Comparison of ENCODE assay signal across 8 cellular contexts in the genomic region with DNA sequence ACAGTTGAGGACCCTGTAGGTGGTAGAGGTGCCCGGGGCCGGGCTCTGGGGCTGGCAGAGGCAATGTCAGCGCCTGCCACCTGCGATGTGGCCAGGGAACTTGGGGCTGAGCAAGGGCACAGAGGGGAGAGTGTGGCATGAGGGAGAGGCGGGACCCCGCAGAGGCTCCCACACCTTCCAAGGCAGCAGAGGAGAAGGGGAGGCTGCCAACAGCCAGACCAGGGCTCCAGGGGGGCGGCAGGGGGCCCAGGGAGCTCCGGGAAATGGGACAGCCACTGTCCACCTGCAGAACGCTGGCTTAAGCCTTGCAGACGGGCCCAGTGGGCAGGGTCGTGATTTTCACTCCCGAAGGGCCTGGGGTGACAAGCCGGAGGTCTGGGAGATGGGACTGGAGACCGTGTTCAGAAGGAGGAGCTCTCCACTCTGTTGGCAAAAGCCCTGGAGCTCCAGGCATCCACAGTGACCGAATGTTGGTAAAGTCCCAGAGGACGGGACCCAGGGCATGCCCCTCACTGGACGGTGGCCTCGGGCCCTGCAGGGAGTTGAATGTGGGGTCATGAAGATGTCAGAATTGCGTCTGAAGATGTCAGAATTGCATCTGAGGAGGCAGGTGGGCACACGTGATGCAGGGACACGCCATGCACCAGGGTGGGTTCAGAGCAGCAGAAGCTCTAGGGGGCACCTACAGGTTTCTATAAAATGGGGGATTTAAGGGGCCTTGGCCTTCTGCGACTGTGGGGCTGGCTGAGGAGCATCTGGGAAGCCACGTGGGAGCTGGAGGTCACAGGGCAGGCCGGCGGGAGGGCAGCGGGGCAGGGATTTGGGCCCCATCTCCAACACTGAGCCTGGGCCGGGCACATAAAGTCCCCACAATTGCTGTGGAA. TPM values are rescaled to one million over a fixed set of nuclear protein-coding genes. Genes with fewer than 3 reads are reported as not detected.
DNase-seq lines count a peak whose midpoint lies in the region; ATAC-seq and TF ChIP-seq lines count a peak whose summit lies in the region.

No MANE protein-coding gene starts in this region.

- H3K27ac ChIP-seq in CD4-positive, alpha-beta memory T cell (ENCODE audit: low read depth, low read length) = peak overlapping the region; percentile 100
- H3K27ac ChIP-seq in PC-9 (peak overlapping the region; percentile 83), duodenal mucosa (ENCODE audit: low read depth, low read length) (peak overlapping the region; percentile 86), rectal smooth muscle tissue (ENCODE audit: low read depth, low read length) (peak overlapping the region; percentile 87)

- no peaks in the 10 kb centered on the region for H3K79me2 ChIP-seq in PC-9 (ENCODE audit: low read depth)

- TF ChIP-seq CTCF in PC-9 (conservative IDR thresholded peaks at IDR 0.05) = no peak

- H3K4me1 ChIP-seq in CD4-positive, alpha-beta memory T cell (ENCODE audit: insufficient read depth, low read length) = peaks cover 77% of the 10 kb centered on the region
- H3K4me1 ChIP-seq in PC-9 (replicated peaks; ENCODE audit: insufficient read depth) (peaks cover 22% of the 10 kb centered on the region), duodenal mucosa (ENCODE audit: control insufficient read depth in 1 of 2, insufficient read depth in 2 of 2, low read length in 2 of 2) (peaks cover 58 to 66% of the 10 kb centered on the region in 2 donors), rectal smooth muscle tissue (ENCODE audit: control insufficient read depth, insufficient read depth, low read length) (peaks cover 23% of the 10 kb centered on the region)

- CTCF ChIA-PET in CD4-positive, alpha-beta memory T cell (lab: Charles Lee; ENCODE audit: partially characterized antibody) = interaction anchor here (0.9 to 8.4 kb wide), 12 partner anchors 14 to 268 kb away, joined by 3 to 72 read pairs (median 8); a partner anchor contains a TSS
- CTCF ChIA-PET in PC-9 (lab: Charles Lee) = interaction anchor here (0.6 to 1.2 kb wide), 2 partner anchors 31 to 99 kb away, joined by 3 to 4 read pairs; no protein-coding TSS in a partner anchor

- peak overlapping the region; percentile 21 to 81 for H3K4me3 ChIP-seq in CD4-positive, alpha-beta memory T cell (ENCODE audit: low read length in 2 of 2)
- H3K4me3 ChIP-seq in PC-9 = peak overlapping the region; percentile 43; the same call in 1 of the 2 replicates
- H3K4me3 ChIP-seq in duodenal mucosa (ENCODE audit: low read depth in 1 of 2, low read length in 2 of 2) = peak overlapping the region; percentile 58 to 84
- H3K4me3 ChIP-seq in rectal smooth muscle tissue (ENCODE audit: low read length) = peak overlapping the region; percentile 80

- H3K9me2 ChIP-seq in PC-9 (ENCODE audit: insufficient read depth) = no peaks in the 10 kb centered on the region

- peak overlapping the region; percentile 100 for H3K27ac Mint-ChIP-seq in CD4-positive, alpha-beta memory T cell

- no peaks in the 10 kb centered on the region for H3K27me3 Mint-ChIP-seq in CD4-positive, alpha-beta memory T cell

- no peaks in the 10 kb centered on the region for H3K27me3 ChIP-seq in CD4-positive, alpha-beta memory T cell (ENCODE audit: insufficient read depth, low read length)
- no peaks in the 10 kb centered on the region for H3K27me3 ChIP-seq in PC-9 (ENCODE audit: insufficient read depth, low read depth)
- H3K27me3 ChIP-seq in duodenal mucosa (ENCODE audit: control insufficient read depth in 1 of 2, insufficient read depth in 2 of 2, low read length in 2 of 2) = no peaks in the 10 kb centered on the region
- H3K27me3 ChIP-seq in rectal smooth muscle tissue (ENCODE audit: control insufficient read depth, insufficient read depth, low read length) = no peaks in the 10 kb centered on the region

- H3K4me2 ChIP-seq in PC-9 = peak overlapping the region; percentile 76

- ATAC-seq in GM19351 (IDR thresholded peaks at IDR 0.05; ENCODE audit: unreplicated experiment) (no peak), GM19455 (IDR thresholded peaks at IDR 0.05; ENCODE audit: unreplicated experiment) (no peak)

- H3K9me3 Mint-ChIP-seq in CD4-positive, alpha-beta memory T cell = no peaks in the 10 kb centered on the region

- BruUV-seq in PC-9 (replicated peaks; lab: Mats Ljungman, UMichigan) = no TSS peak

- H4K20me1 ChIP-seq in PC-9 (ENCODE audit: insufficient read depth) = no peaks in the 10 kb centered on the region

- no peaks in the 10 kb centered on the region for H3K36me3 ChIP-seq in CD4-positive, alpha-beta memory T cell (ENCODE audit: insufficient read depth, low read length)
- H3K36me3 ChIP-seq in PC-9 (ENCODE audit: low read depth) (no peaks in the 10 kb centered on the region), duodenal mucosa (ENCODE audit: control insufficient read depth in 1 of 2, insufficient read depth in 2 of 2, low read length in 2 of 2) (no peaks in the 10 kb centered on the region), rectal smooth muscle tissue (ENCODE audit: control insufficient read depth, insufficient read depth, low read length) (no peaks in the 10 kb centered on the region)

- peaks cover 29% of the 10 kb centered on the region for H3F3A ChIP-seq in PC-9 (ENCODE audit: insufficient read depth, low read depth)

- H3K9ac ChIP-seq in duodenal mucosa (ENCODE audit: low read depth in 1 of 2, low read length in 2 of 2) = peak overlapping the region; percentile 72 to 91
- peak overlapping the region; percentile 72 for H3K9ac ChIP-seq in rectal smooth muscle tissue (ENCODE audit: low read length)

- intact Hi-C loops in CD4-positive, alpha-beta memory T cell (cut with micrococcal nuclease) = loop anchor here (1.0 to 10.0 kb wide), 6 partner anchors 23 to 434 kb away; a partner anchor contains a TSS
- intact Hi-C loops in PC-9 (cut with micrococcal nuclease; ENCODE audit: unreplicated experiment) = no loop called here

- peak overlapping the region; percentile 96 to 98 (median 97) for H3K4me3 Mint-ChIP-seq in CD4-positive, alpha-beta memory T cell

- no peaks in the 10 kb centered on the region for H3K9me3 ChIP-seq in CD4-positive, alpha-beta memory T cell (ENCODE audit: control insufficient read depth in 1 of 2, low read length in 2 of 2)
- no peaks in the 10 kb centered on the region for H3K9me3 ChIP-seq in PC-9 (ENCODE audit: insufficient read depth, low read depth)
- no peaks in the 10 kb centered on the region for H3K9me3 ChIP-seq in duodenal mucosa (ENCODE audit: control insufficient read depth in 1 of 2, low read length in 2 of 2)

- no peak overlapping the region; the same call in 1 of the 2 replicates for H2AFZ ChIP-seq in PC-9

- POLR2A ChIA-PET in CD4-positive, alpha-beta memory T cell (lab: Charles Lee; ENCODE audit: partially characterized antibody) = interaction anchor here (0.7 to 10.4 kb wide), 29 partner anchors 13 to 405 kb away, joined by 3 to 172 read pairs (median 6); a partner anchor contains a TSS
- POLR2A ChIA-PET in PC-9 (lab: Charles Lee; ENCODE audit: unreplicated experiment) = interaction anchor here (0.7 to 1.0 kb wide), 2 partner anchors 10 to 64 kb away, joined by 3 to 4 read pairs; no protein-coding TSS in a partner anchor

- H3K36me3 Mint-ChIP-seq in CD4-positive, alpha-beta memory T cell = peaks cover 0 to 13% of the 10 kb centered on the region in 2 donors

- DNase-seq in CD4-positive, alpha-beta memory T cell = peak in 2 of 5 donors; percentile 24 to 43
- no peak for DNase-seq in PC-9
- DNase-seq in AML-193 (lab: John Stamatoyannopoulos, UW) = no peak
- no peak for DNase-seq in SIG-M5 treated with dmso at 0.1 percent for 504 hours (lab: John Stamatoyannopoulos, UW; ENCODE audit: unreplicated experiment)

- peaks cover 47 to 95% (median 78%) of the 10 kb centered on the region in 4 donors for H3K4me1 Mint-ChIP-seq in CD4-positive, alpha-beta memory T cell

RNA-seq across cellular contexts. Expression of a gene that starts 18.6 kb away (rescaled TPM):
- total RNA-seq in CD4-positive, alpha-beta memory T cell = 10 to 100 TPM; 40.9 to 41.0 TPM
- polyA plus RNA-seq in CD4-positive, alpha-beta memory T cell = 10 to 100 TPM; 53.1 to 82.6 TPM
- 0.48 and 0.68 TPM in 2 replicates for total RNA-seq in PC-9 (2021)

RNA-seq across cellular contexts. Expression of a gene that starts 25.3 kb away (rescaled TPM):
- total RNA-seq in CD4-positive, alpha-beta memory T cell = 100 to 1,000 TPM; 182 TPM
- polyA plus RNA-seq in CD4-positive, alpha-beta memory T cell = 10 to 100 TPM; 31.6 to 77.2 TPM
- total RNA-seq in PC-9 (2021) = 151 and 181 TPM in 2 replicates

RNA-seq across cellular contexts. Expression of a gene that starts 34.8 kb away (rescaled TPM):
- 1 to 10 TPM; 5.3 to 6.1 TPM for total RNA-seq in CD4-positive, alpha-beta memory T cell
- polyA plus RNA-seq in CD4-positive, alpha-beta memory T cell = 1 to 10 TPM; 2.2 to 4.3 TPM
- total RNA-seq in PC-9 (2021) = 3.6 and 6.3 TPM in 2 replicates

Comparison
In these comparisons a context has a peak if more than half of its experiments do, and no peak if none do; other contexts are left out.
1. RNA of a gene that starts 18.6 kb away (total RNA-seq): 40.9 to 41.0 TPM in CD4-positive, alpha-beta memory T cell; 0.48 to 0.68 TPM in PC-9; every median in the first group is over 10 times any median in the second.
2. Peak in every context shown above with its lines, with median percentiles within 50 percentile points of each other: H3K27ac ChIP-seq and H3K4me3 ChIP-seq.